In the genomic region with DNA sequence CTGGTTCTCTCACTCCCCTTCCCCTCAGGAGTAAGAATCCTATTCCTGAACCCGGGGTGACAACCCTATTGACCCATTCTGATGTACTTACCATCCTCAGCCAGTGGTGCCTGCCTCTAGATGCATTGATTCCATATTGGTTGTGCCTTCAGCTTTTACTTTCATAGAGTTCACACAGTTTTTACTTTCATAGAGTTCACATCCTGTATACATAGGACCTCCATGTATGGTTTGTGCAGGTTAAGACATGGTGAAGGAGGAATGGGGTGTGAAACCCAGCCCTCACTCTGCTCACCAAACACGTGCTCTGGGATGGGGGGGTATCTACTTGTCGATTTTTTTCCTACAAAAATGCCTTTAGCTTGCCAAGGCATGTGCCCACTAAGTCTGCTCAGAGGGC, we compare ENCODE assay signal across 20 cellular contexts.
DNase-seq lines count a peak whose midpoint lies in the region; ATAC-seq and TF ChIP-seq lines count a peak whose summit lies in the region.
"Had no signal": no experiment of that assay in that cellular context is flagged by ENCODE, and none has a peak within 500 bp of the region (broad histone marks: within the 10 kb centered on the region; RNA-seq: fewer than 3 reads in every experiment).

No MANE protein-coding gene starts in this region.

- ATAC-seq in GM19455 (IDR thresholded peaks at IDR 0.05; ENCODE audit: unreplicated experiment) (peak; percentile 60), HG02938 (IDR thresholded peaks at IDR 0.05; ENCODE audit: unreplicated experiment) (peak; percentile 61)
- ATAC-seq: HepG2 had no signal

- no peak overlapping the region for H3K4me3 ChIP-seq in GM12865 (ENCODE audit: low read depth, low read length)
- no peak overlapping the region for H3K4me3 ChIP-seq in WERI-Rb-1 (ENCODE audit: low read depth, low read length)
- H3K4me3 ChIP-seq: SK-N-MC had no signal

- no peaks in the 10 kb centered on the region for H3K9me3 ChIP-seq in WERI-Rb-1 (ENCODE audit: severe bottlenecking)

- no peaks in the 10 kb centered on the region for H3K36me3 ChIP-seq in WERI-Rb-1

- H3K27me3 ChIP-seq in WERI-Rb-1 (ENCODE audit: insufficient read depth, low read depth, severe bottlenecking), result no peaks in the 10 kb centered on the region

- peak overlapping the region; percentile 91 for H3K27ac ChIP-seq in WERI-Rb-1
- H3K27ac ChIP-seq: 22Rv1, SK-N-MC had no signal

- TF ChIP-seq CTCF in GM12865 (IDR thresholded peaks at IDR 0.05; ENCODE audit: insufficient read depth, low read depth, low read length, missing control alignments) (no peak), WERI-Rb-1 (IDR thresholded peaks at IDR 0.05; ENCODE audit: low read depth, low read length) (no peak)

- DNase-seq in GM12865 (ENCODE audit: low read depth) (peak; percentile 51), WERI-Rb-1 (no peak), foreskin melanocyte (no peak), GM19240 (ENCODE audit: insufficient read length, low spot score) (no peak), SIG-M5 (lab: John Stamatoyannopoulos, UW) (no peak)
- DNase-seq in stimulated activated naive CD4-positive, alpha-beta T cell (lab: John Stamatoyannopoulos, UW), result no peak
- DNase-seq: DMS79; H7; KBM-7; NCI-H1694 treated with DMSO at 0.1 percent for 48 hours; NCI-H2107; NCI-H510A; NCI-H748 treated with DMSO at 0.1 percent for 48 hours; NK-92 treated with Interleukin-12 subunit alpha and Interleukin-12 subunit beta, amount 100 ng/mL, for 24 hours; Right ventricle myocardium superior had no signal
